ENCODE assay signal across 1 cellular context in genomic region chr1:36576118-36576517, GRCh38.
A peak's percentile ranks its signal among the peaks of the same experiment; 100 is the strongest.
TF ChIP-seq lines count a peak whose summit lies in the region.

No MANE protein-coding gene starts in this region.

TF ChIP-seq in HEK293, 187 proteins besides CTCF, POLR2A, EP300 and RAD21 (continued from another document):
- 0 out of 2 replicates have a peak, but pooled peaks have one; percentile 1 for TF ChIP-seq ZNF335 (tag by site-specific recombination; conservative IDR thresholded peaks at IDR 0.05)
- TF ChIP-seq EGR2 (tag by site-specific recombination; IDR thresholded peaks at IDR 0.05; ENCODE audit: low read depth), result peak; percentile 56
